23 cellular contexts compared by ENCODE assay signal in genomic region chr3:108946292-108947290, GRCh38. TPM values are rescaled to one million over a fixed set of nuclear protein-coding genes. Genes with fewer than 3 reads are reported as not detected.
DNase-seq lines count a peak whose midpoint lies in the region; FAIRE-seq and TF ChIP-seq lines count a peak whose summit lies in the region.
"Had no signal": no experiment of that assay in that cellular context is flagged by ENCODE, and none has a peak within 500 bp of the region (broad histone marks: within the 10 kb centered on the region; RNA-seq: fewer than 3 reads in every experiment).

No MANE protein-coding gene starts in this region.

- no peaks in the 10 kb centered on the region for H3K79me2 ChIP-seq in astrocyte (ENCODE audit: insufficient read depth, low read length)

- no peak overlapping the region for H3K4me3 Mint-ChIP-seq in astrocyte (ENCODE audit: unreplicated experiment)
- H3K4me3 Mint-ChIP-seq in Caco-2 (ENCODE audit: unreplicated experiment): no peak overlapping the region
- H3K4me3 Mint-ChIP-seq: activated naive CD4-positive, alpha-beta T cell treated with anti-CD3 and anti-CD28 coated beads, Interleukin-2, amount 10 ng/mL, durations not matched to agents 7 days and 5 days; nephron had no signal

- TF ChIP-seq CTCF in astrocyte (IDR thresholded peaks at IDR 0.05; ENCODE audit: insufficient read depth, low read depth, low read length): no peak
- no peak for TF ChIP-seq CTCF in Caco-2 (IDR thresholded peaks at IDR 0.05; ENCODE audit: insufficient read depth in 1 of 2, low read depth in 1 of 2, low read length in 1 of 2, severe bottlenecking in 1 of 2, unreplicated experiment in 1 of 2)
- no peak for TF ChIP-seq CTCF in uterus (IDR thresholded peaks at IDR 0.05)

- H3K9ac ChIP-seq in astrocyte (ENCODE audit: low read length): no peak overlapping the region

- H3K4me1 ChIP-seq in astrocyte (ENCODE audit: insufficient read depth, low read length) (no peaks in the 10 kb centered on the region), Caco-2 (peaks cover 20% of the 10 kb centered on the region), uterus (no peaks in the 10 kb centered on the region)
- H3K4me1 ChIP-seq: prostate gland, spleen had no signal

- H3K9me3 ChIP-seq in astrocyte (ENCODE audit: insufficient read depth, low read depth, low read length) (no peaks in the 10 kb centered on the region), Caco-2 (no peaks in the 10 kb centered on the region; the same call in 1 of the 2 replicates), uterus (no peaks in the 10 kb centered on the region)
- H3K9me3 ChIP-seq: prostate gland, spleen, thoracic aorta had no signal

- H3K9me3 Mint-ChIP-seq in astrocyte (ENCODE audit: unreplicated experiment) (no peaks in the 10 kb centered on the region), Caco-2 (ENCODE audit: unreplicated experiment) (peaks cover 10% of the 10 kb centered on the region)
- H3K9me3 Mint-ChIP-seq: activated naive CD4-positive, alpha-beta T cell treated with anti-CD3 and anti-CD28 coated beads, Interleukin-2, amount 10 ng/mL, durations not matched to agents 7 days and 5 days; nephron had no signal

- H3K27ac Mint-ChIP-seq in astrocyte (ENCODE audit: unreplicated experiment) (no peak overlapping the region), Caco-2 (ENCODE audit: unreplicated experiment) (no peak overlapping the region)
- H3K27ac Mint-ChIP-seq: activated naive CD4-positive, alpha-beta T cell treated with anti-CD3 and anti-CD28 coated beads, Interleukin-2, amount 10 ng/mL, durations not matched to agents 7 days and 5 days; nephron had no signal

- no peaks in the 10 kb centered on the region for H3K36me3 Mint-ChIP-seq in astrocyte (ENCODE audit: low read depth, unreplicated experiment)
- no peaks in the 10 kb centered on the region for H3K36me3 Mint-ChIP-seq in Caco-2 (ENCODE audit: insufficient read depth, unreplicated experiment)
- H3K36me3 Mint-ChIP-seq: activated naive CD4-positive, alpha-beta T cell treated with anti-CD3 and anti-CD28 coated beads, Interleukin-2, amount 10 ng/mL, durations not matched to agents 7 days and 5 days had no signal

- no peaks in the 10 kb centered on the region for H3K27me3 ChIP-seq in astrocyte (ENCODE audit: insufficient read depth, low read length)
- H3K27me3 ChIP-seq in Caco-2 (replicated peaks; ENCODE audit: control insufficient read depth, insufficient read depth, low read length): no peaks in the 10 kb centered on the region
- H3K27me3 ChIP-seq in uterus: no peaks in the 10 kb centered on the region

- H3K4me3 ChIP-seq in astrocyte (ENCODE audit: insufficient read depth, low read depth, low read length) (no peak overlapping the region), Caco-2 (ENCODE audit: low read depth, low read length) (no peak overlapping the region), uterus (no peak overlapping the region)
- H3K4me3 ChIP-seq: prostate gland, spleen, thoracic aorta had no signal

- no peak overlapping the region for H3K27ac ChIP-seq in astrocyte (ENCODE audit: low read depth, low read length)
- no peak overlapping the region for H3K27ac ChIP-seq in uterus
- H3K27ac ChIP-seq: prostate gland, spleen, thoracic aorta had no signal

- FAIRE-seq in astrocyte (lab: Jason Lieb, UNC): no peak
- FAIRE-seq: H1, islet of Langerhans had no signal

- H3K4me1 Mint-ChIP-seq in astrocyte (ENCODE audit: low read depth, unreplicated experiment) (peaks cover 3% of the 10 kb centered on the region), Caco-2 (ENCODE audit: low read depth, unreplicated experiment) (peaks cover 20% of the 10 kb centered on the region)
- H3K4me1 Mint-ChIP-seq: activated naive CD4-positive, alpha-beta T cell treated with anti-CD3 and anti-CD28 coated beads, Interleukin-2, amount 10 ng/mL, durations not matched to agents 7 days and 5 days; nephron had no signal

- H3K27me3 Mint-ChIP-seq in astrocyte (ENCODE audit: low read depth, unreplicated experiment) (no peaks in the 10 kb centered on the region), Caco-2 (ENCODE audit: insufficient read depth, unreplicated experiment) (no peaks in the 10 kb centered on the region)

- intact Hi-C loops in Caco-2 (cut with micrococcal nuclease; ENCODE audit: unreplicated experiment): loop anchor here (2.0 kb wide), 1 partner anchor 18 kb away; no protein-coding TSS in a partner anchor
- intact Hi-C loops in uterus (cut with DNase I; ENCODE audit: low total_unique reads): no loop called here

- H3K4me2 ChIP-seq in astrocyte (ENCODE audit: low read length): peak overlapping the region; percentile 3

- no TSS peak for BruUV-seq in Caco-2 (replicated peaks; lab: Mats Ljungman, UMichigan)

- POLR2A ChIA-PET in Caco-2 (lab: Charles Lee): no interaction called here

- no peak overlapping the region for H2AFZ ChIP-seq in astrocyte (ENCODE audit: low read depth, low read length)

- no peak for TF ChIP-seq POLR2A in uterus (IDR thresholded peaks at IDR 0.05)

- CTCF ChIA-PET in Caco-2 (lab: Charles Lee): interaction anchor here (0.6 kb wide), 1 partner anchor 43 kb away, joined by 3 read pairs; no protein-coding TSS in a partner anchor

- H4K20me1 ChIP-seq in astrocyte (ENCODE audit: insufficient read depth, low read length): no peaks in the 10 kb centered on the region

- no peaks in the 10 kb centered on the region for H3K36me3 ChIP-seq in astrocyte (ENCODE audit: insufficient read depth, low read length)
- H3K36me3 ChIP-seq in Caco-2 (ENCODE audit: control insufficient read depth, insufficient read depth, low read length): no peaks in the 10 kb centered on the region
- no peaks in the 10 kb centered on the region for H3K36me3 ChIP-seq in uterus
- H3K36me3 ChIP-seq: prostate gland, spleen, thoracic aorta had no signal

- peak; percentile 92 for DNase-seq in ELR (ENCODE audit: low read depth)
- peak; percentile 11 for DNase-seq in LHCN-M2 (ENCODE audit: low read depth)
- peak; percentile 83 for DNase-seq in astrocyte (ENCODE audit: low read depth)
- peak; percentile 68 for DNase-seq in kidney glomerular epithelial cell (lab: John Stamatoyannopoulos, UW)
- no peak for DNase-seq in HuH-7 (ENCODE audit: low spot score)
- no peak for DNase-seq in Caco-2
- DNase-seq in uterus: no peak
- DNase-seq: activated naive CD4-positive, alpha-beta T cell treated with anti-CD3 and anti-CD28 coated beads, Interleukin-2, amount 10 ng/mL, durations not matched to agents 7 days and 5 days; dermis blood vessel endothelial cell; DMS 273 treated with DMSO at 0.1 percent for 48 hours; glutamatergic neuron; NCI-H2029 treated with DMSO at 0.1 percent for 48 hours; NCI-H510A; spleen had no signal

RNA-seq across cellular contexts. Expression of gene GUCA1C, which starts 7.1 kb away (rescaled TPM):
- not detected in 2 replicates for total RNA-seq in LHCN-M2 (2014; rRNA removed)
- polyA plus RNA-seq in LHCN-M2 (2012): not detected
- total RNA-seq in astrocyte: not detected in 2 replicates
- total RNA-seq in Caco-2 (2022): not detected in 2 replicates
- total RNA-seq in uterus: not detected
- total RNA-seq: dermis blood vessel endothelial cell, H1, mesenteric fat pad, OCI-LY7, prostate gland, spleen, thoracic aorta had no signal
- polyA plus RNA-seq: BJ, esophagus, H1, spleen had no signal

Comparison
In these comparisons a context has a peak if more than half of its experiments do, and no peak if none do; other contexts are left out.
1. DNase-seq: peak in ELR (single experiment), LHCN-M2 (single experiment), astrocyte (single experiment) and kidney glomerular epithelial cell (single experiment); none in HuH-7 (single experiment), Caco-2 (0 of 2) and uterus (0 of 2).